Comparison of ENCODE assay signal across 8 cellular contexts in the genomic region with DNA sequence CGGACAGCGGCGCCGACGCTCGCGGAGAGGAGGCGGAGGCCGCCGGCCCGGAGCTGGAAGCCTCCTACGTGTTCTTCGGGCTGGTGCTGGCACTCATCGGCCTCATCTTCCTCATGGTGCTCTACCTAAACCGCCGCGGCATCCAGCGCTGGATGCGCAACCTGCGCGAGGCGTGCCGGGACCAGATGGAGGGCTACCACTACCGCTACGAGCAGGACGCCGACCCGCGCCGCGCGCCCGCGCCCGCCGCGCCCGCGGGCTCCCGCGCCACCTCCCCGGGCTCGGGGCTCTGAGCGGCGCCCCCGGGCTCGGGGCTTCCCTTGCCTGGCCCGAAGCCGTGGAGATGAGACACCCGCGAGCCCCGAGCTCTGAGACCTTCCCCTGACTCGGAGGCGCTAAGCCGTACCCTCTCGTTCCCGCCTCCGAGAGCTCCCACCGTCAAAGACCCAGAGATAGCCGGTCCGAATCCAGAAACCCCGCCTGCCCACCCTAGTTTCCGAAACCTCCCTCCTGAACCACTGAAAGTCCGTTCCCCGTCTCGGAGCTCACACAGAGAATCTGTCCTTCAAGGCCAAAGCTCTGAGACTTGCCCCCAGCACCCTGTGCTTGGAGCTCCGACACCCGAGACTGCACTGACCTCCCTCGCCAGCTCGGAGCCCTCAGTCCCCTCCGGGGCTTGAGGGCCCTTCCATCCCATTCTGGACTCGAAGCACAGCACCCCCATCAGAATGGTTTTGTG. TPM values are rescaled to one million over a fixed set of nuclear protein-coding genes. Genes with fewer than 3 reads are reported as not detected.
DNase-seq lines count a peak whose midpoint lies in the region; ATAC-seq and TF ChIP-seq lines count a peak whose summit lies in the region.

No MANE protein-coding gene starts in this region.

- intact Hi-C loops in heart left ventricle (cut with DNase I) (loop anchor here in 4 of 10 donors (2.0 to 5.0 kb wide), 4 partner anchors 35 to 217 kb away; no protein-coding TSS in a partner anchor), Right ventricle myocardium inferior (cut with DNase I) (loop anchor here (2.0 to 5.0 kb wide), 2 partner anchors 35 to 101 kb away; no protein-coding TSS in a partner anchor), right lobe of liver (cut with DNase I) (loop anchor here (5.0 to 10.0 kb wide), 3 partner anchors 35 to 217 kb away; no protein-coding TSS in a partner anchor)

- peaks cover 20% of the 10 kb centered on the region for H3K27me3 Mint-ChIP-seq in activated T-helper 17 cell treated with anti-CD3 and anti-CD28 coated beads, Interleukin-2, amount 50 U/mL, for 72 hours

- no peak for TF ChIP-seq POLR2A in heart left ventricle (IDR thresholded peaks at IDR 0.05)
- TF ChIP-seq POLR2A in right lobe of liver (IDR thresholded peaks at IDR 0.05) = no peak
- no peak for TF ChIP-seq POLR2A in upper lobe of left lung (IDR thresholded peaks at IDR 0.05)

- H3K27ac ChIP-seq in heart left ventricle (no peak overlapping the region), right lobe of liver (no peak overlapping the region), upper lobe of left lung (no peak overlapping the region)

- 5 to 10% (median 7%) methylated on average over 33 to 72 of the region's 72 CpGs for WGBS in heart left ventricle, 4 donors
- 6% methylated on average over 7 of the region's 72 CpGs for WGBS in right lobe of liver (ENCODE audit: insufficient coverage, low coverage, low lambda C conversion rate, missing lambda C conversion rate)
- WGBS in upper lobe of left lung, 2 donors = 6 to 14% methylated on average over 15 to 59 of the region's 72 CpGs

- DNase-seq in heart left ventricle (no peak), Right ventricle myocardium inferior (ENCODE audit: missing footprints) (no peak), right lobe of liver (no peak), upper lobe of left lung (peak in 1 of 2 donors; percentile 36), NCI-H2081 (lab: John Stamatoyannopoulos, UW) (no peak), HCEC 1CT (no peak)

- H3K4me3 Mint-ChIP-seq in activated T-helper 17 cell treated with anti-CD3 and anti-CD28 coated beads, Interleukin-2, amount 50 U/mL, for 72 hours = peak overlapping the region; percentile 78

- H3K9me3 ChIP-seq in heart left ventricle (no peaks in the 10 kb centered on the region), right lobe of liver (no peaks in the 10 kb centered on the region), upper lobe of left lung (no peaks in the 10 kb centered on the region)

- peak overlapping the region; percentile 54 for H3K27ac Mint-ChIP-seq in activated T-helper 17 cell treated with anti-CD3 and anti-CD28 coated beads, Interleukin-2, amount 50 U/mL, for 72 hours

- no peak for TF ChIP-seq EP300 in upper lobe of left lung (IDR thresholded peaks at IDR 0.05)

- H3K4me1 Mint-ChIP-seq in activated T-helper 17 cell treated with anti-CD3 and anti-CD28 coated beads, Interleukin-2, amount 50 U/mL, for 72 hours = no peaks in the 10 kb centered on the region

- H3K36me3 Mint-ChIP-seq in activated T-helper 17 cell treated with anti-CD3 and anti-CD28 coated beads, Interleukin-2, amount 50 U/mL, for 72 hours (ENCODE audit: low read depth) = peaks cover 4% of the 10 kb centered on the region

- H3K4me3 ChIP-seq in heart left ventricle (peak overlapping the region in 10 of 12 donors; percentile 16 to 60 (median 46)), right lobe of liver (peak overlapping the region in 2 of 3 donors; percentile 14 to 41), upper lobe of left lung (peak overlapping the region in 3 of 4 donors; percentile 51 to 58 (median 53))

- H3K9me3 Mint-ChIP-seq in activated T-helper 17 cell treated with anti-CD3 and anti-CD28 coated beads, Interleukin-2, amount 50 U/mL, for 72 hours = no peaks in the 10 kb centered on the region

- peaks cover 21 to 57% (median 34%) of the 10 kb centered on the region in 9 donors for H3K27me3 ChIP-seq in heart left ventricle
- peaks cover 0 to 12% of the 10 kb centered on the region in 2 donors for H3K27me3 ChIP-seq in right lobe of liver
- peaks cover 0 to 34% (median 16%) of the 10 kb centered on the region in 4 donors for H3K27me3 ChIP-seq in upper lobe of left lung

- H3K36me3 ChIP-seq in heart left ventricle (no peaks in the 10 kb centered on the region), right lobe of liver (no peaks in the 10 kb centered on the region), upper lobe of left lung (no peaks in the 10 kb centered on the region)

- no peak for TF ChIP-seq CTCF in heart left ventricle (IDR thresholded peaks at IDR 0.05)
- TF ChIP-seq CTCF in right lobe of liver (IDR thresholded peaks at IDR 0.05) = no peak
- TF ChIP-seq CTCF in upper lobe of left lung (IDR thresholded peaks at IDR 0.05) = no peak

- ATAC-seq in heart left ventricle = peak in 1 of 4 donors; percentile 55
- no peak for ATAC-seq in Right ventricle myocardium inferior
- ATAC-seq in activated T-helper 17 cell treated with anti-CD3 and anti-CD28 coated beads, Interleukin-2, amount 50 U/mL, for 72 hours (replicated peaks) = no peak
- ATAC-seq in right lobe of liver = no peak
- ATAC-seq in upper lobe of left lung (ENCODE audit: low FRiP score in 2 of 2) = no peak
- no peak for ATAC-seq in GM21786 (IDR thresholded peaks at IDR 0.05; ENCODE audit: unreplicated experiment)

- H3K4me1 ChIP-seq in heart left ventricle (peaks cover 0 to 21% (median 5%) of the 10 kb centered on the region in 12 donors), right lobe of liver (peaks cover 0 to 11% (median 0%) of the 10 kb centered on the region in 4 donors), upper lobe of left lung (peaks cover 9 to 26% (median 17%) of the 10 kb centered on the region in 4 donors)

RNA-seq across cellular contexts. Expression of a gene that starts 1.5 kb away (rescaled TPM):
- total RNA-seq in heart left ventricle = 1 to 10 TPM in 1 of 9 donors, under 1 TPM in 4, not detected in 4; 0.08 to 1.0 (median 0.19) TPM
- under 1 TPM in 1 of 2 donors, not detected in 1; 0.07 TPM for polyA plus RNA-seq in heart left ventricle
- total RNA-seq in Right ventricle myocardium inferior = 0.16 TPM
- under 1 TPM; 0.26 to 0.40 TPM for total RNA-seq in activated T-helper 17 cell treated with anti-CD3 and anti-CD28 coated beads, Interleukin-2, amount 50 U/mL, for 72 hours
- not detected for total RNA-seq in right lobe of liver
- under 1 TPM in 4 of 6 donors, not detected in 2; 0.22 to 0.94 (median 0.70) TPM for total RNA-seq in upper lobe of left lung
